In the genomic region with DNA sequence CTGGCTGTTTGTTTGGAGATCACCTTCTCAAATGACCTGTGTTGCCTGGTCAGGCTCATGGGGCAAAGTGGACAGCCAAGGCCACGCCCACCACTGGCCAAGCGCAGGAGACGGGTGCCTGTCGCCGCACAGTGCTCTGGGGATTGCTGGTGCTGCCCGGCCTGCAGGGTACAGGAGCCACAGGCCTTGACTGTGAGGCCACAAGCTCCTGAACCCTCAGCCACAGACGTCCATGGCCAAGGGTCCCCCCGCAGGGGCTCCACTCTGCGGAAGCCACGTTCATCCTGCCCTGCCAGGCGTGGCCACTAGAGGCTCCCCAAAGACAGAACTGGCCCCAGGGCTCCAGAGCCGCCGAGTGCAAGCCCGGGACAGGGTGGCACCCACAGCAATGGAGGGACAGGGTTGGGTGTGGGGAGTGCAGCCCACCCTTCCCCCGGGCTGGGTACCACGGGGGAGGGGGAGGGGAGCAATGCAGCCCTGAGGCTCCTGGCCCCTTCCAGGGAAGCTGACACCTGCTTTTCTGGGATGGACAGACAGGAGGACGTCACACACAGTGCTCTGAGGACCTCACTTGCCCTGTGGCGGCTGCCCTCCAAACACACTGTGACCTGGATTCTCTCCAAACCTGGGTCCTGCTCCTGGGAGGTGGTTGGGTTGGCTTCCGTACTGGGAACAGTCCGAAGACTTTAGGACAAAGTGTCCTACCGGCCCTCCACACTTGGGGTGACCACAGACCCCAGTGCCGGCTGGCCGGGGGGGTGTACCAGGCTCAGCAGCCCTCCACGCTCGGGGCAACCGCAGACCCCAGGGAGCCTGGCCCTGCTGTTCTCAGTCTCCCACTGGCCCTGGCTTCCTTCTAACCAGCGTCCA, we compare ENCODE assay signal across 8 cellular contexts. TPM values are rescaled to one million over a fixed set of nuclear protein-coding genes. Genes with fewer than 3 reads are reported as not detected.
DNase-seq lines count a peak whose midpoint lies in the region; ATAC-seq and TF ChIP-seq lines count a peak whose summit lies in the region.

No MANE protein-coding gene starts in this region.

- no TSS peak for BruUV-seq in IMR-90 (replicated peaks; lab: Mats Ljungman, UMichigan)

- H3K27ac ChIP-seq in IMR-90 (ENCODE audit: insufficient read depth, low read length), result no peak overlapping the region
- peak overlapping the region in 2 of 4 donors; percentile 31 to 71 for H3K27ac ChIP-seq in Peyer's patch
- peak overlapping the region in 2 of 3 donors; percentile 39 to 64 for H3K27ac ChIP-seq in thyroid gland

- H3K18ac ChIP-seq in IMR-90 (ENCODE audit: low read depth, low read length), result no peak overlapping the region

- H4K5ac ChIP-seq in IMR-90 (ENCODE audit: low read depth, low read length), result no peak overlapping the region

- H3K9me1 ChIP-seq in IMR-90 (ENCODE audit: insufficient read depth, low read length), result no peaks in the 10 kb centered on the region

- H3K9me3 ChIP-seq in IMR-90 (ENCODE audit: control insufficient read depth, insufficient read depth, low read length), result no peaks in the 10 kb centered on the region
- H3K9me3 ChIP-seq in Peyer's patch, result peaks cover 0 to 5% (median 0%) of the 10 kb centered on the region in 4 donors
- no peaks in the 10 kb centered on the region for H3K9me3 ChIP-seq in thyroid gland

- H4K91ac ChIP-seq in IMR-90 (ENCODE audit: insufficient read depth, low read depth, low read length), result no peak overlapping the region

- no peak overlapping the region for H3K9ac ChIP-seq in IMR-90 (ENCODE audit: low read depth, low read length)

- no peak overlapping the region for H2AK5ac ChIP-seq in IMR-90 (ENCODE audit: low read depth, low read length)

- H3K23ac ChIP-seq in IMR-90 (ENCODE audit: low read depth, low read length), result no peak overlapping the region

- 31% methylated on average over 10 of the region's 27 CpGs; no CpG with 5 or more reads in 1 of the 2 experiments for WGBS in IMR-90 (ENCODE audit: extremely low coverage in 2 of 2, insufficient read length in 1 of 2), 2 experiments
- 11 to 59% methylated on average over 5 to 14 of the region's 27 CpGs for WGBS in thyroid gland, 2 donors

- H3K36me3 ChIP-seq in IMR-90 (ENCODE audit: control insufficient read depth, insufficient read depth, low read length) (no peaks in the 10 kb centered on the region), Peyer's patch (no peaks in the 10 kb centered on the region), thyroid gland (no peaks in the 10 kb centered on the region)

- H3K4ac ChIP-seq in IMR-90 (ENCODE audit: low read depth, low read length), result no peak overlapping the region

- H3K79me1 ChIP-seq in IMR-90 (ENCODE audit: low read depth in 1 of 2, low read length in 2 of 2), result no peaks in the 10 kb centered on the region

- H2BK15ac ChIP-seq in IMR-90 (ENCODE audit: low read depth, low read length), result no peak overlapping the region

- H3K56ac ChIP-seq in IMR-90 (ENCODE audit: extremely low read depth, insufficient read depth, low read length), result no peak overlapping the region

- TF ChIP-seq RAD21 in IMR-90 (IDR thresholded peaks at IDR 0.05; ENCODE audit: low read length), result peak; percentile 85

- peaks cover 15% of the 10 kb centered on the region; the same call in 1 of the 2 replicates for H3K27me3 ChIP-seq in IMR-90 (ENCODE audit: control insufficient read depth, insufficient read depth, low read length)
- H3K27me3 ChIP-seq in Peyer's patch, result no peaks in the 10 kb centered on the region
- no peaks in the 10 kb centered on the region for H3K27me3 ChIP-seq in thyroid gland

- dilution Hi-C loops in IMR-90 (cut with HindIII; ENCODE audit: low sequenced_read_pairs, unreplicated experiment), result no loop called here

- in situ Hi-C loops in IMR-90 (cut with MboI; ENCODE audit: low sequenced_read_pairs), result loop anchor here (5.0 kb wide), 1 partner anchor 231 kb away; no protein-coding TSS in a partner anchor

- H3K4me1 ChIP-seq in IMR-90 (ENCODE audit: control insufficient read depth, insufficient read depth, low read length) (no peaks in the 10 kb centered on the region; the same call in 1 of the 2 replicates), Peyer's patch (peaks cover 0 to 41% (median 16%) of the 10 kb centered on the region in 4 donors), thyroid gland (peaks cover 24 to 42% of the 10 kb centered on the region in 2 donors)

- POLR2A ChIA-PET in IMR-90 (lab: Charles Lee; ENCODE audit: unreplicated experiment), result no interaction called here

- CTCF ChIA-PET in IMR-90 (lab: Yijun Ruan, JAX), result no interaction called here

- H2BK5ac ChIP-seq in IMR-90 (ENCODE audit: low read depth, low read length, poor library complexity, severe bottlenecking), result no peak overlapping the region

- intact Hi-C loops in IMR-90 (cut with micrococcal nuclease) (loop anchor here (2.0 kb wide), 1 partner anchor 231 kb away; no protein-coding TSS in a partner anchor), thyroid gland (cut with DNase I) (loop anchor here (2.0 to 10.0 kb wide), 2 partner anchors 103 to 233 kb away; no protein-coding TSS in a partner anchor)

- no peaks in the 10 kb centered on the region for H4K20me1 ChIP-seq in IMR-90 (ENCODE audit: insufficient read depth, low read length)

- ATAC-seq in GM19372 (IDR thresholded peaks at IDR 0.05; ENCODE audit: low read depth, unreplicated experiment) (peak; percentile 67), IMR-90 (ENCODE audit: low read depth) (peak; percentile 93), omental fat pad (ENCODE audit: low FRiP score) (peak; percentile 57)

- peak overlapping the region; percentile 86 for H2AFZ ChIP-seq in IMR-90 (replicated peaks; ENCODE audit: low read length, poor library complexity)

- TF ChIP-seq CTCF in IMR-90 (conservative IDR thresholded peaks at IDR 0.05; ENCODE audit: low read depth, low read length) (peak; percentile 86), Peyer's patch (IDR thresholded peaks at IDR 0.05) (peak; percentile 51 to 98 (median 91)), omental fat pad (IDR thresholded peaks at IDR 0.05) (peak in 1 of 3 donors; percentile 21), thyroid gland (IDR thresholded peaks at IDR 0.05) (peak; percentile 84 to 93 (median 90))

- no peak overlapping the region for H2BK120ac ChIP-seq in IMR-90 (ENCODE audit: low read depth, low read length)

- peak overlapping the region; percentile 56 for H3K4me2 ChIP-seq in IMR-90 (ENCODE audit: low read depth, low read length)

- no peak for TF ChIP-seq POLR2A in IMR-90 (IDR thresholded peaks at IDR 0.05; ENCODE audit: low read depth, low read length)
- TF ChIP-seq POLR2A in Peyer's patch (IDR thresholded peaks at IDR 0.05), result no peak
- TF ChIP-seq POLR2A in thyroid gland (IDR thresholded peaks at IDR 0.05), result no peak

- no peak overlapping the region for H3K4me3 ChIP-seq in IMR-90 (ENCODE audit: insufficient read depth, low read depth, low read length)
- H3K4me3 ChIP-seq in Peyer's patch, result peak overlapping the region in 2 of 4 donors; percentile 38 to 42
- no peak overlapping the region for H3K4me3 ChIP-seq in thyroid gland (replicated peaks in 1 of 3)

- H2BK20ac ChIP-seq in IMR-90 (ENCODE audit: low read depth, low read length), result no peak overlapping the region

- H2AK9ac ChIP-seq in IMR-90 (replicated peaks; ENCODE audit: low read depth, low read length, poor library complexity), result no peak overlapping the region

- H4K8ac ChIP-seq in IMR-90 (ENCODE audit: low read depth in 2 of 2, low read length in 2 of 2), result no peak overlapping the region; a peak in 1 of 4 replicates

- H3K14ac ChIP-seq in IMR-90 (replicated peaks; ENCODE audit: low read depth, low read length), result no peak overlapping the region

- peak; percentile 90 for DNase-seq in Ammon's horn (ENCODE audit: low spot score)
- peak; percentile 26 for DNase-seq in IMR-90
- DNase-seq in Peyer's patch, result peak; percentile 54 to 89 (median 89)
- peak; percentile 89 for DNase-seq in activated effector memory CD4-positive, alpha-beta T cell treated with anti-CD3 and anti-CD28 coated beads, Interleukin-2, amount 50 U/mL, for 16 hours
- DNase-seq in foreskin melanocyte, result peak; percentile 24
- DNase-seq in omental fat pad (ENCODE audit: low spot score), result no peak
- DNase-seq in thyroid gland, result peak; percentile 73 to 78

TF ChIP-seq in IMR-90, 13 proteins besides CTCF, POLR2A, EP300 and RAD21:
- no peak for TF ChIP-seq CHD1 (IDR thresholded peaks at IDR 0.05; ENCODE audit: low read depth, low read length)
- peak; percentile 56 for TF ChIP-seq SMC3 (IDR thresholded peaks at IDR 0.05; ENCODE audit: low read depth, low read length)

RNA-seq across cellular contexts. Expression of a gene that starts 21.5 kb away (rescaled TPM):
- total RNA-seq in IMR-90 (2012; rRNA removed) (under 0.01 TPM in 2 replicates), Peyer's patch (10 to 100 TPM in 3 of 4 donors, 1 to 10 TPM in 1; 7.4 to 60.5 (median 14.5) TPM), omental fat pad (1 to 10 TPM; 3.9 to 7.8 (median 5.5) TPM), thyroid gland (10 to 100 TPM in 1 of 4 donors, 1 to 10 TPM in 3; 7.2 to 11.1 (median 8.4) TPM)
- polyA plus RNA-seq in IMR-90 (2012; rRNA removed), result 0.06 and 0.07 TPM in 2 replicates
- 0.03 and 0.04 TPM in 2 replicates for polyA plus RNA-seq in IMR-90 (2012; cell fraction: cytosol; rRNA removed)
- 0.03 and 0.05 TPM in 2 replicates for polyA plus RNA-seq in IMR-90 (2012; cell fraction: nucleus; rRNA removed; ENCODE audit: low replicate concordance)

RNA-seq across cellular contexts. Expression of a gene that starts 59.6 kb away (rescaled TPM):
- 2.8 and 2.9 TPM in 2 replicates for total RNA-seq in IMR-90 (2012; rRNA removed)
- 4.3 and 5.2 TPM in 2 replicates for polyA plus RNA-seq in IMR-90 (2012; rRNA removed)
- 1.8 and 3.9 TPM in 2 replicates for polyA plus RNA-seq in IMR-90 (2012; cell fraction: cytosol; rRNA removed)
- 8.1 and 8.8 TPM in 2 replicates for polyA plus RNA-seq in IMR-90 (2012; cell fraction: nucleus; rRNA removed; ENCODE audit: low replicate concordance)
- total RNA-seq in Peyer's patch, result 10 to 100 TPM in 1 of 4 donors, 1 to 10 TPM in 3; 2.2 to 33.8 (median 4.5) TPM
- 1 to 10 TPM; 1.1 to 2.0 (median 1.7) TPM for total RNA-seq in omental fat pad
- 1 to 10 TPM; 3.4 to 7.6 (median 4.6) TPM for total RNA-seq in thyroid gland
